Comparison of ENCODE assay signal across 8 cellular contexts in genomic region chr17:8158267-8159031, GRCh38. TPM values are rescaled to one million over a fixed set of nuclear protein-coding genes. Genes with fewer than 3 reads are reported as not detected.
DNase-seq lines count a peak whose midpoint lies in the region; ATAC-seq and TF ChIP-seq lines count a peak whose summit lies in the region.

No MANE protein-coding gene starts in this region.

- H3K36me3 ChIP-seq in hepatocyte (replicated peaks; ENCODE audit: insufficient read depth, low read depth) (no peaks in the 10 kb centered on the region), sigmoid colon (peaks cover 0 to 22% (median 14%) of the 10 kb centered on the region in 4 donors)

- no peak for TF ChIP-seq POLR2A in sigmoid colon (IDR thresholded peaks at IDR 0.05)

- H2AFZ ChIP-seq in hepatocyte, result no peak overlapping the region

- peak; percentile 37 for DNase-seq in NCI-H128 (lab: John Stamatoyannopoulos, UW; ENCODE audit: unreplicated experiment)
- DNase-seq in T-helper 9 cell, result peak; percentile 90
- DNase-seq in astrocyte of the hippocampus (ENCODE audit: low read depth, low spot score), result peak; percentile 93
- DNase-seq in hepatocyte (ENCODE audit: low spot score), result peak; percentile 94
- DNase-seq in sigmoid colon, result peak; percentile 96

- H3K4me1 ChIP-seq in hepatocyte (ENCODE audit: insufficient read depth) (peaks cover 31% of the 10 kb centered on the region), sigmoid colon (peaks cover 0 to 59% (median 54%) of the 10 kb centered on the region in 4 donors)

- intact Hi-C loops in sigmoid colon (cut with DNase I), result loop anchor here (1.0 to 5.0 kb wide), 4 partner anchors 20 to 316 kb away; partner anchors contain the start of gene HES7

- ATAC-seq in HG02610 (IDR thresholded peaks at IDR 0.05; ENCODE audit: unreplicated experiment), result no peak
- ATAC-seq in GM18519 (IDR thresholded peaks at IDR 0.05; ENCODE audit: low FRiP score, unreplicated experiment), result no peak

- peaks cover 5% of the 10 kb centered on the region for H4K20me1 ChIP-seq in hepatocyte (ENCODE audit: insufficient read depth, poor library complexity, severe bottlenecking)

- 64% methylated on average over 20 of the region's 20 CpGs for WGBS in hepatocyte (ENCODE audit: low lambda C conversion rate, missing lambda C conversion rate)
- WGBS in sigmoid colon, 2 donors, result 38 to 48% methylated on average over 20 of the region's 20 CpGs

- peak overlapping the region; percentile 96 for H3K27ac ChIP-seq in hepatocyte
- H3K27ac ChIP-seq in sigmoid colon, result peak overlapping the region; percentile 98 to 100 (median 99)

- TF ChIP-seq CTCF in GM12874 (IDR thresholded peaks at IDR 0.05; ENCODE audit: insufficient read depth, low read depth, low read length) (peak; percentile 87), hepatocyte (IDR thresholded peaks at IDR 0.05; ENCODE audit: poor library complexity) (peak; percentile 90), sigmoid colon (IDR thresholded peaks at IDR 0.05) (peak in 3 of 4 experiments; percentile 82 to 89 (median 84))

- no peak overlapping the region for H3K4me3 ChIP-seq in hepatocyte
- peak overlapping the region in 1 of 4 donors; percentile 9 for H3K4me3 ChIP-seq in sigmoid colon

- H3K79me2 ChIP-seq in hepatocyte, result peaks cover 37% of the 10 kb centered on the region

- H3K9me3 ChIP-seq in hepatocyte (ENCODE audit: low read depth) (no peaks in the 10 kb centered on the region), sigmoid colon (no peaks in the 10 kb centered on the region)

- H3K27me3 ChIP-seq in hepatocyte, result no peaks in the 10 kb centered on the region
- no peaks in the 10 kb centered on the region for H3K27me3 ChIP-seq in sigmoid colon

- peak overlapping the region; percentile 58 for H3K4me2 ChIP-seq in hepatocyte

- no peaks in the 10 kb centered on the region for H3K9me2 ChIP-seq in hepatocyte (replicated peaks; ENCODE audit: insufficient read depth)

- TF ChIP-seq EP300 in sigmoid colon (IDR thresholded peaks at IDR 0.05), result no peak

RNA-seq across cellular contexts. Expression of gene VAMP2, which starts 4.3 kb away (rescaled TPM):
- total RNA-seq in hepatocyte (8.2 and 8.5 TPM in 2 replicates), sigmoid colon (10 to 100 TPM; 20.4 to 29.6 (median 27.3) TPM)
- polyA plus RNA-seq in hepatocyte (44.6 and 85.7 TPM in 2 replicates), sigmoid colon (10 to 100 TPM; 37.7 to 57.1 (median 54.9) TPM)

RNA-seq across cellular contexts. Expression of gene PER1, which starts 6.2 kb away (rescaled TPM):
- total RNA-seq in hepatocyte, result 35.3 and 36.5 TPM in 2 replicates
- 107 and 143 TPM in 2 replicates for polyA plus RNA-seq in hepatocyte
- total RNA-seq in sigmoid colon, result 100 to 1,000 TPM in 2 of 4 donors, 10 to 100 TPM in 2; 60.3 to 153 (median 84.5) TPM
- 10 to 100 TPM; 30.5 to 67.7 (median 34.2) TPM for polyA plus RNA-seq in sigmoid colon

RNA-seq across cellular contexts. Expression of gene TMEM107, which starts 17.7 kb away (rescaled TPM):
- total RNA-seq in hepatocyte, result 21.1 and 25.3 TPM in 2 replicates
- polyA plus RNA-seq in hepatocyte, result 12.8 and 13.6 TPM in 2 replicates
- 10 to 100 TPM in 3 of 4 donors, 1 to 10 TPM in 1; 8.3 to 61.7 (median 20.6) TPM for total RNA-seq in sigmoid colon
- 10 to 100 TPM in 1 of 3 donors, 1 to 10 TPM in 2; 4.6 to 20.8 (median 7.2) TPM for polyA plus RNA-seq in sigmoid colon

RNA-seq across cellular contexts. Expression of gene BORCS6, which starts 31.5 kb away (rescaled TPM):
- total RNA-seq in hepatocyte (9.4 and 10.7 TPM in 2 replicates), sigmoid colon (10 to 100 TPM in 3 of 4 donors, 1 to 10 TPM in 1; 7.7 to 17.7 (median 15.8) TPM)
- polyA plus RNA-seq in hepatocyte (7.7 and 10.2 TPM in 2 replicates), sigmoid colon (10 to 100 TPM in 2 of 3 donors, 1 to 10 TPM in 1; 9.2 to 14.6 (median 10.8) TPM)

RNA-seq across cellular contexts. Expression of gene HES7, which starts 34.5 kb away (rescaled TPM):
- not detected in 2 replicates for total RNA-seq in hepatocyte
- polyA plus RNA-seq in hepatocyte, result not detected in 2 replicates
- total RNA-seq in sigmoid colon, result not detected
- polyA plus RNA-seq in sigmoid colon, result under 1 TPM in 1 of 3 donors, not detected in 2; 0.16 TPM

Comparison
In these comparisons a context has a peak if more than half of its experiments do, and no peak if none do; other contexts are left out.
1. DNase-seq: peak in every context shown above with its lines; median percentile 96 in sigmoid colon; 94 in hepatocyte; 93 in astrocyte of the hippocampus; 90 in T-helper 9 cell; 37 in NCI-H128.